ENCODE assay signal across 14 cellular contexts in the genomic region with DNA sequence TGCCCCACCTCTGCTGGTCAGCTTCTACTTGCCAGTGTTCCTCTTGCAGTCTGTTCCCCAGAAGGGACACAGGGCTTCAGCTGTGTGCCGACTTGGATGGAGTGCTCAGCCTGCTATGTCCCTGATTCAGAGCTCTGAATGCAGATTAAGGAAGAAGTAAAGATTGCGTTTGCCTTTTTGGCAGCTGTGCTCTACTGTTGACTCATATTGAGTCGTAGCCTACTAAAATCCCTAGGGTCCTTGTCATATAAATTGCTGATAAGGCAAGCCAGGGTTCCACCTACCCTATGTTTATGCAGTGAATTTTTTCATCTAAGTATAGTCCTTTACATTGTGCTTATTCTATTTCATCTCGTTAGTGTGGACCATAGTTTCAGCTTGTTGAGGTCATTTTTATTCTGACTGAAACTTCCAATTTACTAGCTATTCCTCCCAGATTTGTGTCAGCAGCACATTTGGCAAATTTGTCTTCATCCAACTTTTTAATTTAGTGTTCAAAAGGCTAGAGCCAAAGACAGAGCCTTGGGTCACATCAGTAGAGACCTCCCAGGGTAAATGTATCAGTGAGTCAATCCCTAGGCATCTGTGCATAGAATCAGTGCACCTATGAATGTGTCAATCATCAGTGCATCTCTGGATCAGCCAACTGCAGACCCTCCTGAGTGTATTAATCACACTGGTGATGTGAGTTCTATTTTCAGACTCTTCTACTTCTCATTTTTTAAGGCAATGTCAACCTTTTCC. TPM values are rescaled to one million over a fixed set of nuclear protein-coding genes. Genes with fewer than 3 reads are reported as not detected.
DNase-seq lines count a peak whose midpoint lies in the region; ATAC-seq and TF ChIP-seq lines count a peak whose summit lies in the region.
"Had no signal": no experiment of that assay in that cellular context is flagged by ENCODE, and none has a peak within 500 bp of the region (broad histone marks: within the 10 kb centered on the region; RNA-seq: fewer than 3 reads in every experiment).

No MANE protein-coding gene starts in this region.

- peak; percentile 63 to 73 for ATAC-seq in gastrocnemius medialis
- no peak for ATAC-seq in HG03432 (IDR thresholded peaks at IDR 0.05; ENCODE audit: unreplicated experiment)

- H3K4me1 Mint-ChIP-seq in activated T-cell treated with anti-CD3 and anti-CD28 coated beads, Interleukin-2, amount 50 U/mL, for 24 hours (ENCODE audit: low read depth): no peaks in the 10 kb centered on the region

- no peaks in the 10 kb centered on the region for H3K9me3 ChIP-seq in gastrocnemius medialis
- H3K9me3 ChIP-seq: ovary had no signal

- no peak overlapping the region for H3K27ac Mint-ChIP-seq in activated T-cell treated with anti-CD3 and anti-CD28 coated beads, Interleukin-2, amount 50 U/mL, for 24 hours
- H3K27ac Mint-ChIP-seq: activated naive CD4-positive, alpha-beta T cell treated with anti-CD3 and anti-CD28 coated beads for 36 hours had no signal

- no peak overlapping the region for H3K4me3 Mint-ChIP-seq in activated T-cell treated with anti-CD3 and anti-CD28 coated beads, Interleukin-2, amount 50 U/mL, for 24 hours
- H3K4me3 Mint-ChIP-seq: activated naive CD4-positive, alpha-beta T cell treated with anti-CD3 and anti-CD28 coated beads for 36 hours had no signal

- no peaks in the 10 kb centered on the region for H3K27me3 ChIP-seq in gastrocnemius medialis
- H3K27me3 ChIP-seq: ovary had no signal

- H3K36me3 Mint-ChIP-seq in activated T-cell treated with anti-CD3 and anti-CD28 coated beads, Interleukin-2, amount 50 U/mL, for 24 hours (ENCODE audit: low read depth): no peaks in the 10 kb centered on the region

- DNase-seq in GM04503 (ENCODE audit: low read depth): peak; percentile 59
- peak; percentile 75 for DNase-seq in NCI-H69 (lab: John Stamatoyannopoulos, UW)
- peak; percentile 58 for DNase-seq in fibroblast of pulmonary artery (ENCODE audit: low read depth)
- DNase-seq in gastrocnemius medialis: peak in 1 of 2 donors; percentile 41
- DNase-seq in activated T-cell treated with anti-CD3 and anti-CD28 coated beads, Interleukin-2, amount 50 U/mL, for 24 hours: no peak
- DNase-seq in foreskin melanocyte: no peak
- no peak for DNase-seq in NCI-H1092 treated with DMSO at 0.1 percent for 48 hours (lab: John Stamatoyannopoulos, UW)
- DNase-seq: activated CD4-positive, CD25-positive, alpha-beta regulatory T cell; activated naive CD4-positive, alpha-beta T cell treated with anti-CD3 and anti-CD28 coated beads for 36 hours; effector CD4-positive, alpha-beta T cell; GOT3; ovary; PC-9 had no signal

- no peaks in the 10 kb centered on the region for H3K9me3 Mint-ChIP-seq in activated T-cell treated with anti-CD3 and anti-CD28 coated beads, Interleukin-2, amount 50 U/mL, for 24 hours

- no peaks in the 10 kb centered on the region for H3K36me3 ChIP-seq in gastrocnemius medialis
- H3K36me3 ChIP-seq: ovary had no signal

- H3K4me1 ChIP-seq in gastrocnemius medialis: no peaks in the 10 kb centered on the region

- in situ Hi-C loops in gastrocnemius medialis (cut with MboI; ENCODE audit: low sequenced_read_pairs in 4 of 4): no loop called here

- intact Hi-C loops in gastrocnemius medialis (cut with DNase I; ENCODE audit: low total_unique reads): no loop called here

- H3K27me3 Mint-ChIP-seq in activated T-cell treated with anti-CD3 and anti-CD28 coated beads, Interleukin-2, amount 50 U/mL, for 24 hours: no peaks in the 10 kb centered on the region

- no peak overlapping the region for H3K4me3 ChIP-seq in fibroblast of pulmonary artery (replicated peaks; ENCODE audit: low read depth, low read length)
- H3K4me3 ChIP-seq in gastrocnemius medialis: no peak overlapping the region
- H3K4me3 ChIP-seq: ovary, PC-9 had no signal

- TF ChIP-seq CTCF in fibroblast of pulmonary artery (IDR thresholded peaks at IDR 0.05; ENCODE audit: low read length, missing control alignments): no peak
- TF ChIP-seq CTCF in gastrocnemius medialis (IDR thresholded peaks at IDR 0.05 in 4 of 5, conservative IDR thresholded peaks at IDR 0.05 in 1 of 5): no peak

- no peak overlapping the region for H3K27ac ChIP-seq in gastrocnemius medialis
- H3K27ac ChIP-seq: ovary, PC-9 had no signal

- TF ChIP-seq POLR2A in gastrocnemius medialis (IDR thresholded peaks at IDR 0.05): no peak

RNA-seq across cellular contexts. Expression of gene CACNA1C, which starts 31.9 kb away (rescaled TPM):
- 1 to 10 TPM in 2 of 4 donors, under 1 TPM in 2; 0.80 to 1.8 (median 0.91) TPM for total RNA-seq in gastrocnemius medialis
- total RNA-seq: PC-9 had no signal

Comparison
In these comparisons a context has a peak if more than half of its experiments do, and no peak if none do; other contexts are left out.
1. DNase-seq: peak in GM04503 (single experiment), NCI-H69 (single experiment) and fibroblast of pulmonary artery (single experiment); none in activated T-cell treated with anti-CD3 and anti-CD28 coated beads, Interleukin-2, amount 50 U/mL, for 24 hours (single experiment), foreskin melanocyte (single experiment) and NCI-H1092 treated with DMSO at 0.1 percent for 48 hours (single experiment).